Comparison of ENCODE assay signal across 23 cellular contexts in the genomic region with DNA sequence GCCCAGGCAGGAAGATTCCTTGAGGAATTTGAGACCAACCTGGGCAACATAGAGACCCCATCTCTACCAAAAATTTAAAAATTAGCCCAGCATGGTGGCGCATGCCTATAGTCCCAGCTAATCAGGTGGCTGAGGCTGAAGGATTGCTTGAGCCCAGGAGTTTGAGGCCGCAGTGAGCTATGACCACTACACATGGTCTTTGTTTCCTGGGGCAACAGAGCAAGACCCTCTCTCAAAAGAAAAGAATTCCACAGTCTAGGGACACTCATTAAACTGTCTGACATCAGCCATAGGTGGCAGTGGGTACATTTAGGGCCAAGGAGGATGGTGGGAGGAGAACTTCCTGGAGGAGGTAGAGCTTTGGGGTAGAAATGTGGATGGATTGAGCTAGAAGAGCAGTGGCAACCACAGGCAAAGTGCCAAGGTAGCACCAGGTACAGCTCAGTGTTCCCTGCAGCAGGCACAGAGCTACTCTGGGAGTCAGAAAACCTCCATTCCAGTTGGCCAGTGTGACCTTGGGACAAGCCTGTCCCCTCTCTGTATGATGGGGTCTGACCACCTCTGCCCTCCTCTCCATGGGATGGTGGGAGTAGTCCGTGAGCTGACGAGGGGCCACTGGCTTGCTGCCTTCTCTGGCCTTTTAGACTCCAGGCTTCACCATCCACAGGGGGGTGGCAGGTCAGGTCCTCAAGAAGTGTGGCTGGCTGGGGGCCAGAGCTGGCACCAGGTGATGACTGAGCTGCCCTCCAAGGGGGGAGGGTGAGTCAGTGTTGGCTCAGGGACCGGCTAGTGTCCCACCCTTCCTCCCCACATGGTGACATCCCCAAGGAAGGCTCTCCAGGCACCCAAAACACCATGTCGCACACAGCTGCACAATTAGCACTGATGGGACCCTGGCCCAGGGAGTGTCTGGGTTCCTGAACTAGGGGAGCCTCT. TPM values are rescaled to one million over a fixed set of nuclear protein-coding genes. Genes with fewer than 3 reads are reported as not detected.
DNase-seq lines count a peak whose midpoint lies in the region; ATAC-seq, FAIRE-seq and TF ChIP-seq lines count a peak whose summit lies in the region.
"Had no signal": no experiment of that assay in that cellular context is flagged by ENCODE, and none has a peak within 500 bp of the region (broad histone marks: within the 10 kb centered on the region; RNA-seq: fewer than 3 reads in every experiment).

No MANE protein-coding gene starts in this region.

- WGBS in H1 (ENCODE audit: extremely low coverage in 1 of 2, insufficient coverage in 1 of 2, insufficient read length in 1 of 2, insufficient replicate concordance in 2 of 2, low coverage in 1 of 2, low lambda C conversion rate in 2 of 2, missing lambda C conversion rate in 1 of 2), 2 experiments, result 88% methylated on average over 6 of the region's 6 CpGs; no CpG with 5 or more reads in 1 of the 2 experiments
- WGBS in trophoblast cell (ENCODE audit: extremely low coverage, insufficient coverage, insufficient read length), result no CpG with 5 or more reads among the region's 6 CpGs
- WGBS in sigmoid colon, 2 donors, result 82 to 88% methylated on average over 6 of the region's 6 CpGs

- H3K4me3 ChIP-seq in H1 (ENCODE audit: extremely low read depth in 1 of 4, insufficient read depth in 2 of 4, low read depth in 3 of 4, low read length in 4 of 4), result no peak overlapping the region
- H3K4me3 ChIP-seq in trophoblast cell (ENCODE audit: low read depth, low read length), result no peak overlapping the region
- no peak overlapping the region for H3K4me3 ChIP-seq in sigmoid colon
- H3K4me3 ChIP-seq: breast epithelium, dorsolateral prefrontal cortex, esophagus muscularis mucosa, lung, tibial nerve had no signal

- H3K4me1 ChIP-seq in H1 (replicated peaks in 1 of 4; ENCODE audit: control insufficient read depth in 3 of 4, insufficient read depth in 4 of 4, low read length in 3 of 4), result peaks cover 0 to 30% (median 24%) of the 10 kb centered on the region in 4 experiments; a peak in 6 of 7 replicates
- H3K4me1 ChIP-seq in trophoblast cell (ENCODE audit: control insufficient read depth in 1 of 2, insufficient read depth in 2 of 2, low read length in 2 of 2), result peaks cover 19 to 26% of the 10 kb centered on the region in 2 experiments
- peaks cover 0 to 33% (median 26%) of the 10 kb centered on the region in 4 donors for H3K4me1 ChIP-seq in sigmoid colon

- CTCF ChIA-PET in H1 (lab: Charles Lee; ENCODE audit: partially characterized antibody), result interaction anchor here (0.7 to 34.8 kb wide), 10 partner anchors 11 to 330 kb away, joined by 3 to 1305 read pairs (median 5); partner anchors contain the start of genes POLD4 and RAD9A

- no peak for TF ChIP-seq RAD21 in H1 (IDR thresholded peaks at IDR 0.05 in 1 of 2, conservative IDR thresholded peaks at IDR 0.05 in 1 of 2; ENCODE audit: low read depth in 2 of 2, low read length in 2 of 2)

- peak overlapping the region; percentile 6 for H4K91ac ChIP-seq in H1 (replicated peaks; ENCODE audit: insufficient read length, low read length)
- H4K91ac ChIP-seq in trophoblast cell (ENCODE audit: low read depth, low read length), result peak overlapping the region; percentile 8

- H3K23ac ChIP-seq in H1 (ENCODE audit: insufficient read length) (no peak overlapping the region), trophoblast cell (ENCODE audit: low read length) (no peak overlapping the region)

- H3K23me2 ChIP-seq in H1 (ENCODE audit: low read depth, low read length), result peaks cover 20% of the 10 kb centered on the region; the same call in 1 of the 2 replicates

- H3K14ac ChIP-seq in H1 (ENCODE audit: insufficient read length) (no peak overlapping the region), trophoblast cell (ENCODE audit: low read length) (no peak overlapping the region)

- no peak for ATAC-seq in GM19467 (IDR thresholded peaks at IDR 0.05; ENCODE audit: unreplicated experiment)
- ATAC-seq: activated CD8-positive, alpha-beta T cell treated with anti-CD3 and anti-CD28 coated beads for 36 hours; activated T-cell treated with anti-CD3 and anti-CD28 coated beads, Interleukin-2, amount 50 U/mL, for 4 hours; naive thymus-derived CD4-positive, alpha-beta T cell had no signal

- TF ChIP-seq POLR2A in H1 (IDR thresholded peaks at IDR 0.05; ENCODE audit: control extremely low read depth in 1 of 2, low read depth in 2 of 2, low read length in 2 of 2) (no peak), sigmoid colon (IDR thresholded peaks at IDR 0.05) (no peak)

- H3K9me3 ChIP-seq in H1 (ENCODE audit: insufficient read depth in 2 of 2, low read depth in 1 of 2, low read length in 1 of 2), result no peaks in the 10 kb centered on the region
- peaks cover 1% of the 10 kb centered on the region for H3K9me3 ChIP-seq in trophoblast cell (ENCODE audit: insufficient read depth, low read depth, low read length)
- no peaks in the 10 kb centered on the region for H3K9me3 ChIP-seq in sigmoid colon
- H3K9me3 ChIP-seq: breast epithelium, esophagus muscularis mucosa, tibial nerve had no signal

- H2AFZ ChIP-seq in H1 (ENCODE audit: low read length) (no peak overlapping the region), trophoblast cell (ENCODE audit: insufficient read depth, low read length, poor library complexity) (no peak overlapping the region)

- no peak overlapping the region for H3K4ac ChIP-seq in H1 (replicated peaks; ENCODE audit: insufficient read length, low read depth, low read length)
- H3K4ac ChIP-seq in trophoblast cell (ENCODE audit: low read depth, low read length), result no peak overlapping the region

- H2BK5ac ChIP-seq in H1 (ENCODE audit: low read depth, low read length), result no peak overlapping the region
- H2BK5ac ChIP-seq in trophoblast cell (ENCODE audit: low read depth, low read length, poor library complexity), result no peak overlapping the region

- peak overlapping the region; percentile 81; the same call in 1 of the 2 replicates for H2BK15ac ChIP-seq in H1 (ENCODE audit: low read length)

- H3K36me3 ChIP-seq in H1 (ENCODE audit: control insufficient read depth in 2 of 4, insufficient read depth in 4 of 4, low read length in 3 of 4) (no peaks in the 10 kb centered on the region), trophoblast cell (ENCODE audit: control insufficient read depth in 1 of 2, insufficient read depth in 2 of 2, low read length in 2 of 2) (no peaks in the 10 kb centered on the region), sigmoid colon (no peaks in the 10 kb centered on the region)
- H3K36me3 ChIP-seq: breast epithelium, esophagus muscularis mucosa, tibial nerve had no signal

- no peak overlapping the region for H2BK20ac ChIP-seq in H1 (ENCODE audit: low read length)

- H2AK5ac ChIP-seq in H1 (ENCODE audit: low read depth, low read length) (peak overlapping the region; percentile 45; the same call in 1 of the 2 replicates), trophoblast cell (ENCODE audit: low read length) (no peak overlapping the region)

- FAIRE-seq in HTR-8/SVneo (lab: Jason Lieb, UNC) (peak; percentile 80), H1 (lab: Jason Lieb, UNC) (no peak)

- H3K9ac ChIP-seq in H1 (replicated peaks in 1 of 4; ENCODE audit: extremely low read depth in 1 of 4, low read depth in 3 of 4, low read length in 3 of 4) (no peak overlapping the region), trophoblast cell (ENCODE audit: low read length) (no peak overlapping the region)

- TF ChIP-seq CTCF in H1 (IDR thresholded peaks at IDR 0.05; ENCODE audit: control extremely low read depth in 1 of 3, insufficient read depth in 1 of 3, low read depth in 1 of 3, low read length in 3 of 3), result no peak
- TF ChIP-seq CTCF in sigmoid colon (IDR thresholded peaks at IDR 0.05), result no peak

- no peak overlapping the region for H4K12ac ChIP-seq in trophoblast cell (ENCODE audit: low read depth, low read length)

- H3K27ac ChIP-seq in H1 (ENCODE audit: low read depth, low read length) (no peak overlapping the region), trophoblast cell (ENCODE audit: low read depth, low read length) (no peak overlapping the region), sigmoid colon (no peak overlapping the region)
- H3K27ac ChIP-seq: dorsolateral prefrontal cortex, esophagus muscularis mucosa, VCaP had no signal

- H3K27me3 ChIP-seq in H1 (replicated peaks in 1 of 4; ENCODE audit: control insufficient read depth in 3 of 4, extremely low read depth in 1 of 4, insufficient read depth in 3 of 4, low read length in 3 of 4) (peaks cover 7 to 40% (median 35%) of the 10 kb centered on the region in 4 experiments), trophoblast cell (ENCODE audit: insufficient read depth, low read length) (peaks cover 15% of the 10 kb centered on the region), sigmoid colon (no peaks in the 10 kb centered on the region)
- H3K27me3 ChIP-seq: breast epithelium, esophagus muscularis mucosa, tibial nerve had no signal

- H4K8ac ChIP-seq in H1 (ENCODE audit: extremely low read depth, insufficient read depth, low read length) (no peak overlapping the region; the same call in 1 of the 2 replicates), trophoblast cell (ENCODE audit: low read depth, low read length) (no peak overlapping the region)

- H3K56ac ChIP-seq in H1 (replicated peaks; ENCODE audit: insufficient read length, low read depth, low read length), result no peak overlapping the region

- H4K20me1 ChIP-seq in H1 (replicated peaks in 1 of 2; ENCODE audit: control insufficient read depth in 1 of 2, insufficient read depth in 2 of 2, low read length in 2 of 2), result peaks cover under 1 to 2% of the 10 kb centered on the region in 2 experiments

- POLR2A ChIA-PET in H1 (lab: Charles Lee; ENCODE audit: partially characterized antibody), result interaction anchor here (0.6 to 3.1 kb wide), 11 partner anchors 8 to 91 kb away, joined by 3 to 8 read pairs (median 3); partner anchors contain the start of genes POLD4, PPP1CA and RAD9A

- H2BK120ac ChIP-seq in H1 (replicated peaks; ENCODE audit: low read depth, low read length) (no peak overlapping the region), trophoblast cell (ENCODE audit: insufficient read depth, low read length, poor library complexity) (no peak overlapping the region)

- intact Hi-C loops in sigmoid colon (cut with DNase I), result no loop called here

- H3K18ac ChIP-seq in H1 (ENCODE audit: extremely low read depth, low read length) (no peak overlapping the region; the same call in 1 of the 2 replicates), trophoblast cell (ENCODE audit: low read length) (no peak overlapping the region)

- TF ChIP-seq EP300 in H1 (IDR thresholded peaks at IDR 0.05; ENCODE audit: borderline replicate concordance in 1 of 2, low read depth in 2 of 2, low read length in 2 of 2) (no peak), sigmoid colon (IDR thresholded peaks at IDR 0.05) (no peak)

- H3K79me1 ChIP-seq in H1 (ENCODE audit: low read depth, low read length) (no peaks in the 10 kb centered on the region), trophoblast cell (ENCODE audit: low read length) (peaks cover 27% of the 10 kb centered on the region)

- H3K79me2 ChIP-seq in H1 (ENCODE audit: control insufficient read depth in 1 of 2, insufficient read depth in 2 of 2, low read length in 2 of 2) (no peaks in the 10 kb centered on the region), trophoblast cell (ENCODE audit: control insufficient read depth, insufficient read depth, low read length, poor library complexity) (peaks cover 5% of the 10 kb centered on the region)

- H2BK12ac ChIP-seq in H1 (ENCODE audit: low read depth, low read length) (peak overlapping the region; percentile 93; the same call in 1 of the 2 replicates), trophoblast cell (ENCODE audit: low read length) (no peak overlapping the region)

- H3K4me2 ChIP-seq in H1 (ENCODE audit: insufficient read depth in 1 of 2, low read depth in 2 of 2, low read length in 2 of 2), result peak overlapping the region; percentile 87 to 96; a peak in 3 of 4 replicates
- H3K4me2 ChIP-seq in trophoblast cell (ENCODE audit: low read length), result no peak overlapping the region

- DNase-seq in NCI-H1105 treated with DMSO at 0.1 percent for 48 hours (lab: John Stamatoyannopoulos, UW) (peak; percentile 25), NCI-H1105 (lab: John Stamatoyannopoulos, UW) (no peak), HTR-8/SVneo (ENCODE audit: insufficient read length, low spot score) (no peak), H1 (ENCODE audit: low read depth in 1 of 2, low spot score in 2 of 2) (no peak), trophoblast cell (no peak), HuH-7.5 (ENCODE audit: low spot score) (no peak), sigmoid colon (no peak)
- DNase-seq: activated CD8-positive, alpha-beta T cell treated with anti-CD3 and anti-CD28 coated beads for 36 hours; activated naive CD8-positive, alpha-beta T cell treated with anti-CD3 and anti-CD28 coated beads, Interleukin-2, amount 10 ng/mL, durations not matched to agents 7 days and 5 days; activated T-cell treated with anti-CD3 and anti-CD28 coated beads, Interleukin-2, amount 50 U/mL, for 4 hours; dorsolateral prefrontal cortex; naive thymus-derived CD4-positive, alpha-beta T cell; NCI-H1048; NCI-H69; stimulated activated naive CD4-positive, alpha-beta T cell; T-helper 1 cell had no signal

- H4K5ac ChIP-seq in H1 (ENCODE audit: insufficient read length, low read depth, low read length), result no peak overlapping the region

RNA-seq across cellular contexts. Expression of gene CLCF1, which starts 3.7 kb away (rescaled TPM):
- 0.32 and 0.57 TPM in 2 replicates for total RNA-seq in H1 (2021; fragmentation: NEBNext Ultra II Directional; extraction: Animal tissue kit (Norgen Biotek cat#: 25700))
- polyA plus RNA-seq in H1 (2011; rRNA removed) (1.2 and 2.6 TPM in 2 replicates), sigmoid colon (1 to 10 TPM in 2 of 3 donors, under 1 TPM in 1; 0.92 to 6.5 (median 2.4) TPM)
- 1.0 TPM for polyA plus RNA-seq in H1 (2011; cell fraction: cytosol; rRNA removed)
- 2.7 TPM for polyA plus RNA-seq in H1 (2011; cell fraction: nucleus; rRNA removed)
- 0.81 to 1.2 TPM (median 1.0 TPM) in 4 replicates for polyA plus RNA-seq in H1 (2012, experiment 1 of 2)
- 0.81 TPM for polyA plus RNA-seq in H1 (2012, experiment 2 of 2)
- 0.95 TPM for polyA plus RNA-seq in H1 (2013, experiment 1 of 2)
- polyA plus RNA-seq in H1 (2013, experiment 2 of 2), result 0.66 TPM
- 0.54 TPM in 2 replicates for polyA minus RNA-seq in H1 (2011; rRNA and poly(A)+ RNA removed)
- polyA minus RNA-seq in H1 (2011; cell fraction: cytosol; rRNA and poly(A)+ RNA removed), result not detected
- polyA minus RNA-seq in H1 (2011; cell fraction: nucleus; rRNA and poly(A)+ RNA removed), result 0.40 TPM
- 3.1 TPM in 2 replicates for polyA plus RNA-seq in trophoblast cell (2013)
- total RNA-seq in sigmoid colon, result 10 to 100 TPM in 1 of 4 donors, 1 to 10 TPM in 3; 2.9 to 49.8 (median 6.6) TPM
- polyA plus RNA-seq: naive thymus-derived CD4-positive, alpha-beta T cell had no signal

RNA-seq across cellular contexts. Expression of gene RAD9A, which starts 14.6 kb away (rescaled TPM):
- total RNA-seq in H1 (2021; fragmentation: NEBNext Ultra II Directional; extraction: Animal tissue kit (Norgen Biotek cat#: 25700)), result 20.8 and 22.2 TPM in 2 replicates
- polyA plus RNA-seq in H1 (2011; rRNA removed) (25.5 and 29.6 TPM in 2 replicates), sigmoid colon (10 to 100 TPM in 1 of 3 donors, 1 to 10 TPM in 2; 6.5 to 33.9 (median 6.6) TPM)
- polyA plus RNA-seq in H1 (2011; cell fraction: cytosol; rRNA removed), result 25.1 TPM
- 76.6 TPM for polyA plus RNA-seq in H1 (2011; cell fraction: nucleus; rRNA removed)
- polyA plus RNA-seq in H1 (2012, experiment 1 of 2), result 19.7 to 23.9 TPM (median 22.6 TPM) in 4 replicates
- 19.6 TPM for polyA plus RNA-seq in H1 (2012, experiment 2 of 2)
- polyA plus RNA-seq in H1 (2013, experiment 1 of 2), result 19.6 TPM
- 18.6 TPM for polyA plus RNA-seq in H1 (2013, experiment 2 of 2)
- polyA minus RNA-seq in H1 (2011; rRNA and poly(A)+ RNA removed), result 5.9 and 10.4 TPM in 2 replicates
- 10.0 TPM for polyA minus RNA-seq in H1 (2011; cell fraction: cytosol; rRNA and poly(A)+ RNA removed)
- polyA minus RNA-seq in H1 (2011; cell fraction: nucleus; rRNA and poly(A)+ RNA removed), result 17.6 TPM
- 13.2 and 14.2 TPM in 2 replicates for polyA plus RNA-seq in trophoblast cell (2013)
- 10 to 100 TPM; 11.4 to 18.1 (median 16.5) TPM for total RNA-seq in sigmoid colon

RNA-seq across cellular contexts. Expression of gene POLD4, which starts 23.8 kb away (rescaled TPM):
- total RNA-seq in H1 (2021; fragmentation: NEBNext Ultra II Directional; extraction: Animal tissue kit (Norgen Biotek cat#: 25700)), result 18.5 and 21.2 TPM in 2 replicates
- polyA plus RNA-seq in H1 (2011; rRNA removed) (46.7 and 72.0 TPM in 2 replicates), sigmoid colon (100 to 1,000 TPM; 381 to 748 (median 498) TPM)
- polyA plus RNA-seq in H1 (2011; cell fraction: cytosol; rRNA removed), result 40.6 TPM
- 35.3 TPM for polyA plus RNA-seq in H1 (2011; cell fraction: nucleus; rRNA removed)
- polyA plus RNA-seq in H1 (2012, experiment 1 of 2), result 18.8 to 31.5 TPM (median 27.6 TPM) in 4 replicates
- 33.8 TPM for polyA plus RNA-seq in H1 (2012, experiment 2 of 2)
- 25.0 TPM for polyA plus RNA-seq in H1 (2013, experiment 1 of 2)
- polyA plus RNA-seq in H1 (2013, experiment 2 of 2), result 25.1 TPM
- 6.8 and 7.2 TPM in 2 replicates for polyA minus RNA-seq in H1 (2011; rRNA and poly(A)+ RNA removed)
- polyA minus RNA-seq in H1 (2011; cell fraction: cytosol; rRNA and poly(A)+ RNA removed), result 12.2 TPM
- polyA minus RNA-seq in H1 (2011; cell fraction: nucleus; rRNA and poly(A)+ RNA removed), result 11.0 TPM
- 45.2 and 45.7 TPM in 2 replicates for polyA plus RNA-seq in trophoblast cell (2013)
- total RNA-seq in sigmoid colon, result 10 to 100 TPM; 48.5 to 78.9 (median 67.0) TPM

RNA-seq across cellular contexts. Expression of gene PPP1CA, which starts 24.5 kb away (rescaled TPM):
- 198 and 210 TPM in 2 replicates for total RNA-seq in H1 (2021; fragmentation: NEBNext Ultra II Directional; extraction: Animal tissue kit (Norgen Biotek cat#: 25700))
- polyA plus RNA-seq in H1 (2011; rRNA removed) (359 and 430 TPM in 2 replicates), sigmoid colon (100 to 1,000 TPM; 228 to 357 (median 235) TPM)
- 274 TPM for polyA plus RNA-seq in H1 (2011; cell fraction: cytosol; rRNA removed)
- polyA plus RNA-seq in H1 (2011; cell fraction: nucleus; rRNA removed), result 218 TPM
- 139 to 201 TPM (median 197 TPM) in 4 replicates for polyA plus RNA-seq in H1 (2012, experiment 1 of 2)
- polyA plus RNA-seq in H1 (2012, experiment 2 of 2), result 283 TPM
- 157 TPM for polyA plus RNA-seq in H1 (2013, experiment 1 of 2)
- polyA plus RNA-seq in H1 (2013, experiment 2 of 2), result 156 TPM
- polyA minus RNA-seq in H1 (2011; rRNA and poly(A)+ RNA removed), result 140 and 166 TPM in 2 replicates
- 98.8 TPM for polyA minus RNA-seq in H1 (2011; cell fraction: cytosol; rRNA and poly(A)+ RNA removed)
- polyA minus RNA-seq in H1 (2011; cell fraction: nucleus; rRNA and poly(A)+ RNA removed), result 65.8 TPM
- 208 and 213 TPM in 2 replicates for polyA plus RNA-seq in trophoblast cell (2013)
- 10 to 100 TPM; 59.5 to 87.0 (median 80.0) TPM for total RNA-seq in sigmoid colon

RNA-seq across cellular contexts. Expression of gene TBC1D10C, which starts 26.7 kb away (rescaled TPM):
- 0.69 TPM in 1 of 2 replicates, not detected in the other for total RNA-seq in H1 (2021; fragmentation: NEBNext Ultra II Directional; extraction: Animal tissue kit (Norgen Biotek cat#: 25700))
- 0.27 and 0.35 TPM in 2 replicates for polyA plus RNA-seq in H1 (2011; rRNA removed)
- polyA plus RNA-seq in H1 (2011; cell fraction: cytosol; rRNA removed), result 0.16 TPM
- 1.6 TPM for polyA plus RNA-seq in H1 (2011; cell fraction: nucleus; rRNA removed)
- polyA plus RNA-seq in H1 (2012, experiment 1 of 2), result 0.11 to 1.00 TPM (median 0.55 TPM) in 4 replicates
- polyA plus RNA-seq in H1 (2012, experiment 2 of 2), result 0.31 TPM
- polyA plus RNA-seq in H1 (2013, experiment 1 of 2), result 0.41 TPM
- polyA plus RNA-seq in H1 (2013, experiment 2 of 2), result 0.46 TPM
- polyA minus RNA-seq in H1 (2011; rRNA and poly(A)+ RNA removed), result 0.22 and 0.41 TPM in 2 replicates
- not detected for polyA minus RNA-seq in H1 (2011; cell fraction: cytosol; rRNA and poly(A)+ RNA removed)
- polyA minus RNA-seq in H1 (2011; cell fraction: nucleus; rRNA and poly(A)+ RNA removed), result 0.40 TPM
- polyA plus RNA-seq in trophoblast cell (2013), result 0.04 and 0.15 TPM in 2 replicates
- total RNA-seq in sigmoid colon, result 1 to 10 TPM in 2 of 4 donors, under 1 TPM in 1, not detected in 1; 0.71 to 2.5 (median 1.2) TPM
- polyA plus RNA-seq in sigmoid colon, result 10 to 100 TPM in 1 of 3 donors, 1 to 10 TPM in 2; 1.6 to 48.2 (median 1.8) TPM
- total RNA-seq: A172 had no signal
